In genomic region chr16:76634847-76635697, GRCh38 we compare ENCODE assay signal across 1 cellular context.
TF ChIP-seq lines count a peak whose summit lies in the region.

No MANE protein-coding gene starts in this region.

TF ChIP-seq in K562, 482 proteins besides CTCF, POLR2A, EP300 and RAD21 (continued from another document and continues in another):
- 0 out of 2 replicates have a peak, but pooled peaks have one; percentile 25 for TF ChIP-seq CHAMP1 (IDR thresholded peaks at IDR 0.05)
- peak; percentile 51; the same call in 1 of the 2 replicates for TF ChIP-seq E2F3 (CRISPR knock-in tag; IDR thresholded peaks at IDR 0.05)
- TF ChIP-seq POLR2H (tag; IDR thresholded peaks at IDR 0.05; ENCODE audit: low read depth), result peak; percentile 90
- TF ChIP-seq MCM5 (IDR thresholded peaks at IDR 0.05; ENCODE audit: low read depth), result no peak
- 0 out of 2 replicates have a peak, but pooled peaks have one; percentile 34 for TF ChIP-seq RB1 (IDR thresholded peaks at IDR 0.05; ENCODE audit: low read depth)
- no peak for TF ChIP-seq LARP7 (IDR thresholded peaks at IDR 0.05)
- no peak for TF ChIP-seq HBP1 (CRISPR knock-in tag; IDR thresholded peaks at IDR 0.05)
- TF ChIP-seq CREM (IDR thresholded peaks at IDR 0.05; ENCODE audit: low read depth), result peak; percentile 42
- TF ChIP-seq YY1 (IDR thresholded peaks at IDR 0.05; ENCODE audit: borderline replicate concordance in 1 of 3, control insufficient read depth in 1 of 3, extremely low read depth in 1 of 3, insufficient read depth in 3 of 3, insufficient read length in 1 of 3, insufficient replicate concordance in 2 of 3, low read depth in 1 of 3, low read length in 2 of 3), result peak; percentile 45 to 91 (median 81)
- peak; percentile 34; the same call in 1 of the 2 replicates for TF ChIP-seq TAF7 (tag; IDR thresholded peaks at IDR 0.05)
- TF ChIP-seq ZNF384 (IDR thresholded peaks at IDR 0.05; ENCODE audit: low read depth, low read length), result 0 out of 2 replicates have a peak, but pooled peaks have one; percentile 18
- TF ChIP-seq NONO (IDR thresholded peaks at IDR 0.05; ENCODE audit: low read depth in 2 of 2, low read length in 1 of 2), result 0 out of 4 replicates have a peak, but pooled peaks of 1 of the 2 experiments have one; percentile 23
- TF ChIP-seq EGR1 (conservative IDR thresholded peaks at IDR 0.05), result 0 out of 2 replicates have a peak, but pooled peaks have one; percentile 14
- TF ChIP-seq MGA (IDR thresholded peaks at IDR 0.05), result peak; percentile 93
- TF ChIP-seq CTBP1 (IDR thresholded peaks at IDR 0.05; ENCODE audit: borderline replicate concordance), result peak; percentile 76
- TF ChIP-seq PML (IDR thresholded peaks at IDR 0.05; ENCODE audit: low read length), result peak; percentile 30; the same call in 1 of the 2 replicates
- TF ChIP-seq TFAP4 (CRISPR knock-in tag; IDR thresholded peaks at IDR 0.05; ENCODE audit: borderline replicate concordance), result peak; percentile 52; the same call in 1 of the 2 replicates
- TF ChIP-seq L3MBTL2 (IDR thresholded peaks at IDR 0.05), result peak; percentile 92
- TF ChIP-seq AFF4 (CRISPR knock-in tag; IDR thresholded peaks at IDR 0.05), result no peak
- TF ChIP-seq USF2 (CRISPR knock-in tag; IDR thresholded peaks at IDR 0.05), result peak; percentile 98
- TF ChIP-seq CREB3L1 (IDR thresholded peaks at IDR 0.05; ENCODE audit: borderline replicate concordance, low read depth), result peak; percentile 37; the same call in 1 of the 2 replicates
- no peak for TF ChIP-seq SMARCB1 (IDR thresholded peaks at IDR 0.05; ENCODE audit: insufficient read length, low read depth)
- TF ChIP-seq SOX6 (IDR thresholded peaks at IDR 0.05), result 0 out of 2 replicates have a peak, but pooled peaks have one; percentile 9
- TF ChIP-seq EP400 (IDR thresholded peaks at IDR 0.05), result peak; percentile 71
- 0 out of 2 replicates have a peak, but pooled peaks have one; percentile 22 for TF ChIP-seq ZBTB33 (CRISPR knock-in tag; IDR thresholded peaks at IDR 0.05)
